ENCODE assay signal across 8 cellular contexts in the genomic region with DNA sequence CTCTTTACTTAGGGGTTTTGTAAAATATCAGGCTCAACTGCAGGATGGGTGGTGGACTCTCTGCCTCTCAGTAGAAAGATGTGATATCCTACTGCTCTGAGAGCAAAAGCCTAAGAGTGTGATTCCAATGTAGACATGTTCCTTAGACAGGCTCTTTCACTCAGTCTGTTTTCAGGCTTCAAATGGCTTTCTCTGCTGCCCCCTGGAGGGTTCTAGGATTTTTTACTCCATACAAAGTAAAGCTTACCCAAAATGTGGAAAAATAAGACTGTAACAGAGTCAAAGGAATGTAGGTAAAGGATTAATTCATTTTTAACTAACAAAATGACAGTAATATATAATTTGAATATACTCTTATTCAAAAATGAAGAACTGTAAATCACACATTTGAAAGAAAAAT. TPM values are rescaled to one million over a fixed set of nuclear protein-coding genes. Genes with fewer than 3 reads are reported as not detected.
A peak's percentile ranks its signal among the peaks of the same experiment; 100 is the strongest.
DNase-seq lines count a peak whose midpoint lies in the region; ATAC-seq and TF ChIP-seq lines count a peak whose summit lies in the region.

No MANE protein-coding gene starts in this region.

- TF ChIP-seq CTCF in activated CD8-positive, alpha-beta T cell treated with anti-CD3 and anti-CD28 coated beads for 36 hours (IDR thresholded peaks at IDR 0.05), result peak; percentile 65
- TF ChIP-seq CTCF in fibroblast of the aortic adventitia (IDR thresholded peaks at IDR 0.05; ENCODE audit: insufficient read depth, low read length), result peak; percentile 77
- TF ChIP-seq CTCF in neural progenitor cell (IDR thresholded peaks at IDR 0.05), result peak; percentile 79
- peak in 3 of 7 experiments; percentile 11 to 34 (median 30) for TF ChIP-seq CTCF in stomach (IDR thresholded peaks at IDR 0.05)

- CTCF ChIA-PET in activated CD8-positive, alpha-beta T cell treated with anti-CD3 and anti-CD28 coated beads for 36 hours (lab: Charles Lee), result interaction anchor here (0.6 to 1.2 kb wide), 9 partner anchors 9 to 277 kb away, joined by 3 read pairs; no protein-coding TSS in a partner anchor

- H3K9me3 Mint-ChIP-seq in activated CD8-positive, alpha-beta T cell treated with anti-CD3 and anti-CD28 coated beads for 36 hours, result no peaks in the 10 kb centered on the region
- H3K9me3 Mint-ChIP-seq in neural progenitor cell, result no peaks in the 10 kb centered on the region

- H3K36me3 Mint-ChIP-seq in activated CD8-positive, alpha-beta T cell treated with anti-CD3 and anti-CD28 coated beads for 36 hours (ENCODE audit: low read depth), result peaks cover 12% of the 10 kb centered on the region
- no peaks in the 10 kb centered on the region for H3K36me3 Mint-ChIP-seq in neural progenitor cell

- H3K9me3 ChIP-seq in neural progenitor cell (ENCODE audit: low read depth) (no peaks in the 10 kb centered on the region), stomach (no peaks in the 10 kb centered on the region)

- peak; percentile 9 for DNase-seq in 8988T
- DNase-seq in G401 (ENCODE audit: low spot score), result peak; percentile 70
- DNase-seq in NCI-H2171 (lab: John Stamatoyannopoulos, UW), result peak; percentile 0
- peak; percentile 39 for DNase-seq in activated CD8-positive, alpha-beta T cell treated with anti-CD3 and anti-CD28 coated beads for 36 hours
- peak; percentile 79 for DNase-seq in fibroblast of the aortic adventitia (ENCODE audit: low read depth)
- DNase-seq in neural progenitor cell (ENCODE audit: low spot score), result peak; percentile 72
- no peak for DNase-seq in stomach

- peak; percentile 83 for ATAC-seq in HG02678 (IDR thresholded peaks at IDR 0.05; ENCODE audit: unreplicated experiment)
- peak; percentile 47 for ATAC-seq in activated CD8-positive, alpha-beta T cell treated with anti-CD3 and anti-CD28 coated beads for 36 hours

- no peak for TF ChIP-seq POLR2A in stomach (IDR thresholded peaks at IDR 0.05)

- H3K4me3 ChIP-seq in fibroblast of the aortic adventitia (ENCODE audit: low read depth, low read length) (no peak overlapping the region), neural progenitor cell (no peak overlapping the region), stomach (no peak overlapping the region)

- in situ Hi-C loops in G401 (cut with HindIII; ENCODE audit: low sequenced_read_pairs), result no loop called here

- H3K4me1 Mint-ChIP-seq in activated CD8-positive, alpha-beta T cell treated with anti-CD3 and anti-CD28 coated beads for 36 hours (ENCODE audit: low read depth), result no peaks in the 10 kb centered on the region
- no peaks in the 10 kb centered on the region for H3K4me1 Mint-ChIP-seq in neural progenitor cell

- H3K9ac ChIP-seq in neural progenitor cell, result no peak overlapping the region

- H3K27ac Mint-ChIP-seq in activated CD8-positive, alpha-beta T cell treated with anti-CD3 and anti-CD28 coated beads for 36 hours, result no peak overlapping the region
- no peak overlapping the region for H3K27ac Mint-ChIP-seq in neural progenitor cell

- intact Hi-C loops in activated CD8-positive, alpha-beta T cell treated with anti-CD3 and anti-CD28 coated beads for 36 hours (cut with micrococcal nuclease), result loop anchor here (10.0 kb wide), 1 partner anchor 280 kb away; no protein-coding TSS in a partner anchor
- intact Hi-C loops in stomach (cut with DNase I; ENCODE audit: low total_unique reads), result no loop called here

- peaks cover 30% of the 10 kb centered on the region for H3K36me3 ChIP-seq in neural progenitor cell
- H3K36me3 ChIP-seq in stomach, result peaks cover 0 to 25% (median 19%) of the 10 kb centered on the region in 4 donors

- H3K4me3 Mint-ChIP-seq in activated CD8-positive, alpha-beta T cell treated with anti-CD3 and anti-CD28 coated beads for 36 hours, result no peak overlapping the region
- no peak overlapping the region for H3K4me3 Mint-ChIP-seq in neural progenitor cell

- TF ChIP-seq EP300 in stomach (IDR thresholded peaks at IDR 0.05), result no peak

- H3K27me3 Mint-ChIP-seq in activated CD8-positive, alpha-beta T cell treated with anti-CD3 and anti-CD28 coated beads for 36 hours, result no peaks in the 10 kb centered on the region
- peaks cover 3% of the 10 kb centered on the region for H3K27me3 Mint-ChIP-seq in neural progenitor cell (ENCODE audit: insufficient read depth, low read depth)

- H3K27me3 ChIP-seq in neural progenitor cell (no peaks in the 10 kb centered on the region), stomach (no peaks in the 10 kb centered on the region)

- H3K27ac ChIP-seq in neural progenitor cell (no peak overlapping the region), stomach (no peak overlapping the region)

- H3K79me2 ChIP-seq in neural progenitor cell (ENCODE audit: low read depth), result no peaks in the 10 kb centered on the region

- H3F3A ChIP-seq in neural progenitor cell (ENCODE audit: low read depth), result peaks cover 28% of the 10 kb centered on the region

- no peak overlapping the region for H3K4me2 ChIP-seq in neural progenitor cell

- H4K20me1 ChIP-seq in neural progenitor cell (ENCODE audit: low read depth), result no peaks in the 10 kb centered on the region

- H3K4me1 ChIP-seq in neural progenitor cell (no peaks in the 10 kb centered on the region), stomach (no peaks in the 10 kb centered on the region)

- no peak overlapping the region for H2AFZ ChIP-seq in neural progenitor cell (replicated peaks)

- POLR2A ChIA-PET in activated CD8-positive, alpha-beta T cell treated with anti-CD3 and anti-CD28 coated beads for 36 hours (lab: Charles Lee), result no interaction called here

RNA-seq across cellular contexts. Expression of a gene that starts 32.1 kb away (rescaled TPM):
- total RNA-seq in G401 (2014; rRNA removed; shearing (Covaris generic)), result 5.4 and 9.2 TPM in 2 replicates
- 10 to 100 TPM; 45.7 to 47.3 TPM for total RNA-seq in activated CD8-positive, alpha-beta T cell treated with anti-CD3 and anti-CD28 coated beads for 36 hours
- total RNA-seq in fibroblast of the aortic adventitia (ENCODE audit: low replicate concordance) (16.5 and 26.1 TPM in 2 replicates), neural progenitor cell (ENCODE audit: low replicate concordance) (89.2 and 128 TPM in 2 replicates), stomach (10 to 100 TPM in 2 of 5 donors, 1 to 10 TPM in 3; 1.8 to 20.6 (median 7.4) TPM)
- 1 to 10 TPM in 2 of 3 donors, under 1 TPM in 1; 0.46 to 4.0 (median 1.1) TPM for polyA plus RNA-seq in stomach

RNA-seq across cellular contexts. Expression of a gene that starts 32.4 kb away (rescaled TPM):
- total RNA-seq in G401 (2014; rRNA removed; shearing (Covaris generic)), result 30.8 and 50.0 TPM in 2 replicates
- 10 to 100 TPM; 43.2 TPM for total RNA-seq in activated CD8-positive, alpha-beta T cell treated with anti-CD3 and anti-CD28 coated beads for 36 hours
- total RNA-seq in fibroblast of the aortic adventitia (ENCODE audit: low replicate concordance), result 47.4 and 105 TPM in 2 replicates
- total RNA-seq in neural progenitor cell (ENCODE audit: low replicate concordance), result 88.7 and 154 TPM in 2 replicates
- 10 to 100 TPM; 18.1 to 68.7 (median 41.9) TPM for total RNA-seq in stomach
- 100 to 1,000 TPM in 1 of 3 donors, 10 to 100 TPM in 2; 31.7 to 100 (median 34.9) TPM for polyA plus RNA-seq in stomach
